22 cellular contexts compared by ENCODE assay signal in the genomic region with DNA sequence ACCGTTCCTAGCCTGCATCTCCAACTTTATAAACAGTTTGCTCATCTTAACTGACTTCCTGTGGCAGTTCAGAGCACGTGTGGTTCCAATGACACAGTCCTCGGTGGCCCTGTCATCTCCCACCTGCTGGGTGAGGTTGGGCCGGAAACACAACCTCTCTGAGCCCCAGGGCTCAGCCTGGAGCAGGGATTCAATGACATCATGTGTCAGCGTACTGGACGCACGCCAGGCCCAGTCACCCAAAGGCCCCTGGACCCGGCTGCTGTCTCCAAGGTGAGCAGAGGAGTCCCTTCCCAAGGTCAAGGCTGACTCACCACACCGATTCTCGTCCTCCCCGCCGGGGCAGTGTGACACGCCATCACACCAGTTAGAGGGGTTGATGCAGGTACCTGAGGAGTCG. TPM values are rescaled to one million over a fixed set of nuclear protein-coding genes. Genes with fewer than 3 reads are reported as not detected.
"Had no signal": no experiment of that assay in that cellular context is flagged by ENCODE, and none has a peak within 500 bp of the region (broad histone marks: within the 10 kb centered on the region; RNA-seq: fewer than 3 reads in every experiment).

No MANE protein-coding gene starts in this region.

- H3K4me1 Mint-ChIP-seq: activated naive CD8-positive, alpha-beta T cell treated with anti-CD3 and anti-CD28 coated beads, Interleukin-2, amount 10 ng/mL, durations not matched to agents 7 days and 5 days; memory B cell; naive thymus-derived CD8-positive, alpha-beta T cell had no signal

- H3K9me3 Mint-ChIP-seq: activated CD4-positive, alpha-beta memory T cell treated with anti-CD3 and anti-CD28 coated beads for 36 hours; activated naive CD8-positive, alpha-beta T cell treated with anti-CD3 and anti-CD28 coated beads, Interleukin-2, amount 10 ng/mL, durations not matched to agents 7 days and 5 days; activated T-helper 2 cell treated with anti-CD3 and anti-CD28 coated beads, Interferon-gamma antibody, Interleukin-2, Interleukin-4, amounts not matched to agents 10 μg/mL and 5 μg/mL and 100 μg/mL, durations not matched to agents 14 hours and 24 hours and 36 hours; memory B cell; naive thymus-derived CD8-positive, alpha-beta T cell had no signal

- H3K4me1 ChIP-seq: suprapubic skin, transverse colon, vagina had no signal

- H3K27ac Mint-ChIP-seq: activated CD4-positive, alpha-beta memory T cell treated with anti-CD3 and anti-CD28 coated beads for 36 hours; activated naive CD8-positive, alpha-beta T cell treated with anti-CD3 and anti-CD28 coated beads, Interleukin-2, amount 10 ng/mL, durations not matched to agents 7 days and 5 days; activated T-helper 2 cell treated with anti-CD3 and anti-CD28 coated beads, Interferon-gamma antibody, Interleukin-2, Interleukin-4, amounts not matched to agents 10 μg/mL and 5 μg/mL and 100 μg/mL, durations not matched to agents 14 hours and 24 hours and 36 hours; memory B cell; naive thymus-derived CD8-positive, alpha-beta T cell had no signal

- H3K36me3 Mint-ChIP-seq: activated CD4-positive, alpha-beta memory T cell treated with anti-CD3 and anti-CD28 coated beads for 36 hours; activated naive CD8-positive, alpha-beta T cell treated with anti-CD3 and anti-CD28 coated beads, Interleukin-2, amount 10 ng/mL, durations not matched to agents 7 days and 5 days; memory B cell; naive thymus-derived CD8-positive, alpha-beta T cell had no signal

- H3K27ac ChIP-seq: brain microvascular endothelial cell, dorsolateral prefrontal cortex, epithelial cell of prostate, left lung, ovary, sigmoid colon, suprapubic skin, transverse colon, vagina had no signal

- DNase-seq: activated CD4-positive, alpha-beta memory T cell treated with anti-CD3 and anti-CD28 coated beads for 36 hours; activated naive CD4-positive, alpha-beta T cell treated with Interleukin-2 at 50 U/mL for 16 hours; activated naive CD8-positive, alpha-beta T cell treated with anti-CD3 and anti-CD28 coated beads, Interleukin-2, amount 10 ng/mL, durations not matched to agents 7 days and 5 days; activated T-cell treated with anti-CD3 and anti-CD28 coated beads, Interleukin-2, amount 50 U/mL, for 1 hour; brain microvascular endothelial cell; central memory CD4-positive, alpha-beta T cell; dorsolateral prefrontal cortex; foreskin melanocyte; hypothalamus; left lung; naive thymus-derived CD8-positive, alpha-beta T cell; ovary; sigmoid colon; stimulated activated CD4-positive, alpha-beta T cell treated with anti-CD3 and anti-CD28 coated beads, Interleukin-1b, Interleukin-23, amount 100 ng/mL, for 48 hours; stimulated activated naive CD4-positive, alpha-beta T cell treated with Interleukin-2 at 50 U/mL for 16 hours; transverse colon had no signal

- H3K4me3 Mint-ChIP-seq: activated CD4-positive, alpha-beta memory T cell treated with anti-CD3 and anti-CD28 coated beads for 36 hours; activated naive CD8-positive, alpha-beta T cell treated with anti-CD3 and anti-CD28 coated beads, Interleukin-2, amount 10 ng/mL, durations not matched to agents 7 days and 5 days; memory B cell; naive thymus-derived CD8-positive, alpha-beta T cell had no signal

- H3K4me3 ChIP-seq: dorsolateral prefrontal cortex, left lung, ovary, sigmoid colon, suprapubic skin, transverse colon, vagina had no signal

- H3K36me3 ChIP-seq: brain microvascular endothelial cell, ovary, sigmoid colon, suprapubic skin, vagina had no signal

- H3K9me3 ChIP-seq: left lung, ovary, sigmoid colon, suprapubic skin, transverse colon, vagina had no signal

- ATAC-seq: left lung; naive thymus-derived CD8-positive, alpha-beta T cell had no signal

RNA-seq across cellular contexts. Expression of a gene that starts 19.9 kb away (rescaled TPM):
- total RNA-seq: activated CD4-positive, alpha-beta memory T cell treated with anti-CD3 and anti-CD28 coated beads for 36 hours; activated naive CD8-positive, alpha-beta T cell treated with anti-CD3 and anti-CD28 coated beads, Interleukin-2, amount 10 ng/mL, durations not matched to agents 7 days and 5 days; activated T-helper 2 cell treated with anti-CD3 and anti-CD28 coated beads, Interferon-gamma antibody, Interleukin-2, Interleukin-4, amounts not matched to agents 10 μg/mL and 5 μg/mL and 100 μg/mL, durations not matched to agents 14 hours and 24 hours and 36 hours; naive thymus-derived CD8-positive, alpha-beta T cell; T-helper 2 cell treated with Interferon-gamma antibody and Interleukin-4, amounts not matched to agents 100 ng/mL and 5 ng/mL, for 36 hours had no signal
